Comparison of ENCODE assay signal across 8 cellular contexts in genomic region chr14:35355981-35356839, GRCh38. TPM values are rescaled to one million over a fixed set of nuclear protein-coding genes. Genes with fewer than 3 reads are reported as not detected.
A peak's percentile ranks its signal among the peaks of the same experiment; 100 is the strongest.
DNase-seq lines count a peak whose midpoint lies in the region; ATAC-seq and TF ChIP-seq lines count a peak whose summit lies in the region.

No MANE protein-coding gene starts in this region.

- 0 out of 2 replicates have a peak overlapping the region, but pooled peaks have one; percentile 24 for H2AFZ ChIP-seq in PC-3 (ENCODE audit: low read length)

- ATAC-seq in PC-3 (peak; percentile 49), GM18520 (IDR thresholded peaks at IDR 0.05; ENCODE audit: unreplicated experiment) (no peak)

- H3K4me1 ChIP-seq in PC-3 (ENCODE audit: insufficient read depth, low read length), result peaks cover 20% of the 10 kb centered on the region

- H3K9me2 ChIP-seq in PC-3 (replicated peaks; ENCODE audit: low read length), result no peaks in the 10 kb centered on the region

- no TSS peak for BruUV-seq in PC-3 (replicated peaks; lab: Mats Ljungman, UMichigan)

- peak overlapping the region; percentile 30; the same call in 1 of the 2 replicates for H3K4me2 ChIP-seq in PC-3 (ENCODE audit: low read length)

- H3K9ac ChIP-seq in PC-3 (ENCODE audit: low read length), result no peak overlapping the region

- CTCF ChIA-PET in PC-3 (lab: Charles Lee), result no interaction called here

- intact Hi-C loops in PC-3 (cut with micrococcal nuclease), result no loop called here

- H4K20me1 ChIP-seq in PC-3 (ENCODE audit: low read length), result no peaks in the 10 kb centered on the region

- H3K27ac ChIP-seq in PC-3 (ENCODE audit: low read length) (no peak overlapping the region), epithelial cell of prostate (peak overlapping the region; percentile 46)

- no peaks in the 10 kb centered on the region for H3F3A ChIP-seq in PC-3 (ENCODE audit: low read length, unreplicated experiment)

- POLR2A ChIA-PET in PC-3 (lab: Charles Lee; ENCODE audit: unreplicated experiment), result no interaction called here

- no peaks in the 10 kb centered on the region for H3K9me3 ChIP-seq in PC-3 (ENCODE audit: low read length)

- H3K4me3 ChIP-seq in PC-3 (ENCODE audit: low read length), result no peak overlapping the region

- peak; percentile 31 to 36 for DNase-seq in activated CD4-positive, alpha-beta T cell treated with anti-CD3 and anti-CD28 coated beads for 24 hours (ENCODE audit: low read depth in 2 of 2)
- DNase-seq in activated CD4-positive, alpha-beta T cell treated with anti-CD3 and anti-CD28 coated beads, Interleukin-2, amount 50 U/mL, for 1 hour, result no peak
- peak; percentile 53 for DNase-seq in PC-3
- no peak for DNase-seq in epithelial cell of prostate (ENCODE audit: low read depth, low spot score)
- DNase-seq in stimulated activated CD4-positive, alpha-beta T cell treated with anti-CD3 and anti-CD28 coated beads, Interleukin-4, amount 100 ng/mL, for 4 hours, result peak; percentile 14 to 22
- DNase-seq in superior temporal gyrus (ENCODE audit: extremely low spot score), result no peak
- no peak for DNase-seq in GM19240 (ENCODE audit: insufficient read length, low spot score)

- TF ChIP-seq CTCF in PC-3 (conservative IDR thresholded peaks at IDR 0.05; ENCODE audit: low read depth, low read length), result no peak

- H3K36me3 ChIP-seq in PC-3 (ENCODE audit: low read depth, low read length), result no peaks in the 10 kb centered on the region

- H3K27me3 ChIP-seq in PC-3 (ENCODE audit: low read length), result no peaks in the 10 kb centered on the region

- H3K79me2 ChIP-seq in PC-3 (ENCODE audit: low read length), result no peaks in the 10 kb centered on the region

RNA-seq across cellular contexts. Expression of gene NFKBIA, which starts 48.3 kb away (rescaled TPM):
- total RNA-seq in PC-3 (2014; rRNA removed), result 186 and 226 TPM in 2 replicates

Comparison
In these comparisons a context has a peak if more than half of its experiments do, and no peak if none do; other contexts are left out.
1. DNase-seq: peak in activated CD4-positive, alpha-beta T cell treated with anti-CD3 and anti-CD28 coated beads for 24 hours (2 of 2), PC-3 (single experiment) and stimulated activated CD4-positive, alpha-beta T cell treated with anti-CD3 and anti-CD28 coated beads, Interleukin-4, amount 100 ng/mL, for 4 hours (2 of 2); none in activated CD4-positive, alpha-beta T cell treated with anti-CD3 and anti-CD28 coated beads, Interleukin-2, amount 50 U/mL, for 1 hour (single experiment), epithelial cell of prostate (single experiment), superior temporal gyrus (single experiment) and GM19240 (single experiment).